Comparison of ENCODE assay signal across 1 cellular context in genomic region chr7:135925205-135925604, GRCh38.
TF ChIP-seq lines count a peak whose summit lies in the region.

No MANE protein-coding gene starts in this region.

TF ChIP-seq in A549, 52 proteins besides CTCF, POLR2A, EP300 and RAD21 (continued from another document):
- TF ChIP-seq, protein P1, sequence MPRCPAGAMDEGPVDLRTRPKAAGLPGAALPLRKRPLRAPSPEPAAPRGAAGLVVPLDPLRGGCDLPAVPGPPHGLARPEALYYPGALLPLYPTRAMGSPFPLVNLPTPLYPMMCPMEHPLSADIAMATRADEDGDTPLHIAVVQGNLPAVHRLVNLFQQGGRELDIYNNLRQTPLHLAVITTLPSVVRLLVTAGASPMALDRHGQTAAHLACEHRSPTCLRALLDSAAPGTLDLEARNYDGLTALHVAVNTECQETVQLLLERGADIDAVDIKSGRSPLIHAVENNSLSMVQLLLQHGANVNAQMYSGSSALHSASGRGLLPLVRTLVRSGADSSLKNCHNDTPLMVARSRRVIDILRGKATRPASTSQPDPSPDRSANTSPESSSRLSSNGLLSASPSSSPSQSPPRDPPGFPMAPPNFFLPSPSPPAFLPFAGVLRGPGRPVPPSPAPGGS (IDR thresholded peaks at IDR 0.05): no peak
- TF ChIP-seq MYC (IDR thresholded peaks at IDR 0.05; ENCODE audit: borderline replicate concordance, low read length) (no peak), ZSCAN20 (CRISPR knock-in tag; IDR thresholded peaks at IDR 0.05) (no peak), CHD4 (IDR thresholded peaks at IDR 0.05; ENCODE audit: borderline replicate concordance) (no peak)
